Comparison of ENCODE assay signal across 1 cellular context in genomic region chr6:130366011-130366963, GRCh38.
TF ChIP-seq lines count a peak whose summit lies in the region.

TSS of gene TMEM200A (plus strand) at chr6:130366017. CDS start at chr6:130440423, 74,406 bp downstream.

TF ChIP-seq in HEK293, 187 proteins besides CTCF, POLR2A, EP300 and RAD21 (continued from another document and continues in another):
- TF ChIP-seq ZBTB10 (tag by site-specific recombination; IDR thresholded peaks at IDR 0.05) = no peak
- TF ChIP-seq ZNF792 (tag by site-specific recombination; IDR thresholded peaks at IDR 0.05) = no peak
- TF ChIP-seq ZBTB8A (tag by site-specific recombination; IDR thresholded peaks at IDR 0.05) = peak; percentile 69
- no peak for TF ChIP-seq ZNF48 (tag by site-specific recombination; IDR thresholded peaks at IDR 0.05)
- no peak for TF ChIP-seq ZNF121 (tag by site-specific recombination; IDR thresholded peaks at IDR 0.05)
- TF ChIP-seq ZFP41 (tag by site-specific recombination; IDR thresholded peaks at IDR 0.05; ENCODE audit: borderline replicate concordance) = no peak
- TF ChIP-seq ZNF335 (tag by site-specific recombination; conservative IDR thresholded peaks at IDR 0.05) = peak; percentile 60
- no peak for TF ChIP-seq ZNF350 (tag by site-specific recombination; IDR thresholded peaks at IDR 0.05)
- no peak for TF ChIP-seq BCL11B (tag by site-specific recombination; IDR thresholded peaks at IDR 0.05; ENCODE audit: low read depth)
- no peak for TF ChIP-seq ZNF514 (tag by site-specific recombination; IDR thresholded peaks at IDR 0.05)
- TF ChIP-seq ZBTB48 (tag by site-specific recombination; IDR thresholded peaks at IDR 0.05) = 0 out of 2 replicates have a peak, but pooled peaks have one; percentile 35
- TF ChIP-seq ZNF302 (tag by site-specific recombination; IDR thresholded peaks at IDR 0.05; ENCODE audit: low read depth) = no peak
- no peak for TF ChIP-seq INSM2 (tag by site-specific recombination; IDR thresholded peaks at IDR 0.05)
- TF ChIP-seq HIC1 (tag by site-specific recombination; IDR thresholded peaks at IDR 0.05) = no peak
- TF ChIP-seq ZNF776 (tag by site-specific recombination; IDR thresholded peaks at IDR 0.05; ENCODE audit: borderline replicate concordance) = no peak
- no peak for TF ChIP-seq ZSCAN5A (tag by site-specific recombination; IDR thresholded peaks at IDR 0.05)
- peak; percentile 21; the same call in 1 of the 2 replicates for TF ChIP-seq ZEB2 (tag by site-specific recombination; IDR thresholded peaks at IDR 0.05)
- TF ChIP-seq ZSCAN23 (tag by site-specific recombination; IDR thresholded peaks at IDR 0.05) = no peak
- TF ChIP-seq HOXC10 (CRISPR knock-in tag; IDR thresholded peaks at IDR 0.05) = no peak
- TF ChIP-seq SCRT1 (tag by site-specific recombination; IDR thresholded peaks at IDR 0.05; ENCODE audit: borderline replicate concordance) = no peak
- no peak for TF ChIP-seq ZNF433 (tag by site-specific recombination; IDR thresholded peaks at IDR 0.05; ENCODE audit: low read depth)
- no peak for TF ChIP-seq ZNF843 (tag by site-specific recombination; IDR thresholded peaks at IDR 0.05)
- TF ChIP-seq MEIS1 (CRISPR knock-in tag; IDR thresholded peaks at IDR 0.05; ENCODE audit: borderline replicate concordance) = no peak
- TF ChIP-seq ZIC2 (tag by site-specific recombination; IDR thresholded peaks at IDR 0.05) = peak; percentile 46
- TF ChIP-seq ZNF626 (tag by site-specific recombination; IDR thresholded peaks at IDR 0.05) = no peak
- no peak for TF ChIP-seq KLF17 (tag by site-specific recombination; IDR thresholded peaks at IDR 0.05)
- TF ChIP-seq RBAK (tag by site-specific recombination; IDR thresholded peaks at IDR 0.05) = no peak
- TF ChIP-seq OSR2 (tag by site-specific recombination; IDR thresholded peaks at IDR 0.05) = no peak
- no peak for TF ChIP-seq ZNF248 (tag by site-specific recombination; IDR thresholded peaks at IDR 0.05)
- no peak for TF ChIP-seq ZNF629 (tag by site-specific recombination; IDR thresholded peaks at IDR 0.05)
- peak; percentile 16; the same call in 1 of the 2 replicates for TF ChIP-seq ZNF777 (tag by site-specific recombination; IDR thresholded peaks at IDR 0.05; ENCODE audit: borderline replicate concordance)
- no peak for TF ChIP-seq ZNF704 (tag by site-specific recombination; IDR thresholded peaks at IDR 0.05)
- TF ChIP-seq ZNF274 (IDR thresholded peaks at IDR 0.05; ENCODE audit: low read length) = no peak
- TF ChIP-seq ZNF274 (tag by site-specific recombination; IDR thresholded peaks at IDR 0.05; ENCODE audit: borderline replicate concordance) = no peak
- TF ChIP-seq ZBTB26 (tag by site-specific recombination; optimal IDR thresholded peaks at IDR 0.05) = peak; percentile 27
- no peak for TF ChIP-seq HOXA7 (CRISPR knock-in tag; IDR thresholded peaks at IDR 0.05; ENCODE audit: borderline replicate concordance)
- no peak for TF ChIP-seq ZNF174 (tag by site-specific recombination; IDR thresholded peaks at IDR 0.05)
- TF ChIP-seq GLIS1 (tag by site-specific recombination; IDR thresholded peaks at IDR 0.05) = peak; percentile 8; the same call in 1 of the 2 replicates
- TF ChIP-seq ZSCAN16 (tag by site-specific recombination; IDR thresholded peaks at IDR 0.05) = no peak
- no peak for TF ChIP-seq ZNF223 (tag by site-specific recombination; IDR thresholded peaks at IDR 0.05)
- no peak for TF ChIP-seq PATZ1 (tag by site-specific recombination; IDR thresholded peaks at IDR 0.05)
- no peak for TF ChIP-seq KLF16 (tag by site-specific recombination; IDR thresholded peaks at IDR 0.05)
- TF ChIP-seq PRDM4 (tag by site-specific recombination; IDR thresholded peaks at IDR 0.05) = no peak
- TF ChIP-seq ZNF529 (tag by site-specific recombination; IDR thresholded peaks at IDR 0.05; ENCODE audit: insufficient replicate concordance) = no peak
- no peak for TF ChIP-seq GFI1B (tag by site-specific recombination; IDR thresholded peaks at IDR 0.05)
- TF ChIP-seq ZSCAN30 (tag by site-specific recombination; IDR thresholded peaks at IDR 0.05) = no peak
- no peak for TF ChIP-seq ZNF768 (tag by site-specific recombination; IDR thresholded peaks at IDR 0.05)
- no peak for TF ChIP-seq BCL11A (tag by site-specific recombination; IDR thresholded peaks at IDR 0.05; ENCODE audit: low read depth)
- TF ChIP-seq ZNF398 (tag by site-specific recombination; IDR thresholded peaks at IDR 0.05) = peak; percentile 67; the same call in 1 of the 2 replicates
- peak; percentile 79 for TF ChIP-seq ZBTB20 (tag by site-specific recombination; IDR thresholded peaks at IDR 0.05)
- no peak for TF ChIP-seq ZNF138 (tag by site-specific recombination; IDR thresholded peaks at IDR 0.05; ENCODE audit: borderline replicate concordance)
